27 cellular contexts compared by ENCODE assay signal in genomic region chr16:89090182-89090630, GRCh38. TPM values are rescaled to one million over a fixed set of nuclear protein-coding genes. Genes with fewer than 3 reads are reported as not detected.
A peak's percentile ranks its signal among the peaks of the same experiment; 100 is the strongest.
DNase-seq lines count a peak whose midpoint lies in the region; ATAC-seq and TF ChIP-seq lines count a peak whose summit lies in the region.
"Had no signal": no experiment of that assay in that cellular context is flagged by ENCODE, and none has a peak within 500 bp of the region (broad histone marks: within the 10 kb centered on the region; RNA-seq: fewer than 3 reads in every experiment).

No MANE protein-coding gene starts in this region.

- H3K9me3 ChIP-seq in T-helper 17 cell (ENCODE audit: control insufficient read depth, low read length, poor library complexity, severe bottlenecking) (no peaks in the 10 kb centered on the region), stomach (no peaks in the 10 kb centered on the region)
- H3K9me3 ChIP-seq: A549, Caco-2, SJSA1, transverse colon had no signal

- peak overlapping the region; percentile 41 to 90 (median 76) for H3K27ac ChIP-seq in stomach
- H3K27ac ChIP-seq: A549, PC-9, SJSA1, transverse colon had no signal

- peaks cover 0 to 63% (median 4%) of the 10 kb centered on the region in 3 donors for H3K27me3 ChIP-seq in stomach

- H3K4me3 ChIP-seq in stomach: no peak overlapping the region
- H3K4me3 ChIP-seq: A549, PC-9, SJSA1, transverse colon had no signal

- H3K4me1 Mint-ChIP-seq in T-helper 17 cell: peaks cover 13% of the 10 kb centered on the region

- DNase-seq in NCI-H748 (lab: John Stamatoyannopoulos, UW; ENCODE audit: unreplicated experiment): peak; percentile 50
- no peak for DNase-seq in NCI-H748 treated with DMSO at 0.1 percent for 48 hours (lab: John Stamatoyannopoulos, UW)
- peak; percentile 81 for DNase-seq in NCI-H146 (lab: John Stamatoyannopoulos, UW)
- no peak for DNase-seq in T-helper 17 cell
- DNase-seq in stomach: peak; percentile 79
- DNase-seq in activated CD4-positive, alpha-beta T cell treated with anti-CD3 and anti-CD28 coated beads, Interleukin-2, amount 50 U/mL, for 48 hours: no peak
- DNase-seq in activated gamma-delta T cell (lab: John Stamatoyannopoulos, UW): no peak
- no peak for DNase-seq in D341Med (ENCODE audit: low spot score)
- DNase-seq: activated CD4-positive, alpha-beta T cell treated with anti-CD3 and anti-CD28 coated beads, Interleukin-2, amount 50 U/mL, for 1 hour; activated naive CD8-positive, alpha-beta T cell treated with anti-CD3 and anti-CD28 coated beads for 36 hours; BE2C; Caco-2; central memory CD4-positive, alpha-beta T cell; H9; KBM-7; left colon; NCI-H2171; NCI-H82; occipital lobe; PC-9; stimulated activated naive CD8-positive, alpha-beta T cell treated with anti-CD3 and anti-CD28 coated beads, Interleukin-15, amount 100 ng/mL, for 72 hours; T-helper 1 cell; transverse colon had no signal

- no peak for TF ChIP-seq POLR2A in stomach (IDR thresholded peaks at IDR 0.05)

- peaks cover 37% of the 10 kb centered on the region for H3K27me3 Mint-ChIP-seq in T-helper 17 cell

- H3K4me1 ChIP-seq in stomach: peaks cover 18 to 47% (median 40%) of the 10 kb centered on the region in 4 donors
- H3K4me1 ChIP-seq: BE2C, Caco-2 had no signal

- TF ChIP-seq EP300 in stomach (IDR thresholded peaks at IDR 0.05): no peak

- H3K27ac Mint-ChIP-seq in T-helper 17 cell: peak overlapping the region; percentile 67
- H3K27ac Mint-ChIP-seq: activated naive CD8-positive, alpha-beta T cell treated with anti-CD3 and anti-CD28 coated beads for 36 hours; activated T-helper 17 cell treated with anti-CD3 and anti-CD28 coated beads, Interleukin-2, amount 50 U/mL, for 72 hours; H9; memory B cell had no signal

- no peak for ATAC-seq in T-helper 17 cell
- ATAC-seq: A549; activated T-helper 17 cell treated with anti-CD3 and anti-CD28 coated beads, Interleukin-2, amount 50 U/mL, for 72 hours; left colon; stimulated activated naive CD8-positive, alpha-beta T cell treated with anti-CD3 and anti-CD28 coated beads, Interleukin-15, amount 100 ng/mL, for 72 hours had no signal

- H3K36me3 Mint-ChIP-seq in T-helper 17 cell (ENCODE audit: low read depth): peaks cover 2% of the 10 kb centered on the region
- H3K36me3 Mint-ChIP-seq: activated naive CD8-positive, alpha-beta T cell treated with anti-CD3 and anti-CD28 coated beads for 36 hours; memory B cell had no signal

- TF ChIP-seq CTCF in stomach (IDR thresholded peaks at IDR 0.05): no peak

- WGBS in stomach, 5 donors: 20 to 55% (median 24%) methylated on average over 13 to 16 of the region's 16 CpGs

- intact Hi-C loops in stomach (cut with DNase I; ENCODE audit: low total_unique reads): no loop called here

- H3K36me3 ChIP-seq in stomach: no peaks in the 10 kb centered on the region
- H3K36me3 ChIP-seq: BE2C, SJSA1, transverse colon had no signal

- H3K4me3 Mint-ChIP-seq in T-helper 17 cell: no peak overlapping the region
- H3K4me3 Mint-ChIP-seq: activated naive CD8-positive, alpha-beta T cell treated with anti-CD3 and anti-CD28 coated beads for 36 hours; activated T-helper 17 cell treated with anti-CD3 and anti-CD28 coated beads, Interleukin-2, amount 50 U/mL, for 72 hours; memory B cell; stimulated activated naive CD8-positive, alpha-beta T cell treated with anti-CD3 and anti-CD28 coated beads, Interleukin-15, amount 100 ng/mL, for 72 hours had no signal

RNA-seq across cellular contexts. Expression of gene ACSF3, which starts 3.4 kb away (rescaled TPM):
- total RNA-seq in T-helper 17 cell: 10 to 100 TPM; 48.0 to 53.6 TPM
- total RNA-seq in stomach: 100 to 1,000 TPM in 1 of 5 donors, 10 to 100 TPM in 4; 16.9 to 265 (median 27.7) TPM
- polyA plus RNA-seq in stomach: 10 to 100 TPM; 29.4 to 33.2 (median 31.9) TPM

Comparison
In these comparisons a context has a peak if more than half of its experiments do, and no peak if none do; other contexts are left out.
1. DNase-seq: peak in NCI-H748 (single experiment), NCI-H146 (single experiment) and stomach (single experiment); none in NCI-H748 treated with DMSO at 0.1 percent for 48 hours (single experiment), T-helper 17 cell (0 of 3), activated CD4-positive, alpha-beta T cell treated with anti-CD3 and anti-CD28 coated beads, Interleukin-2, amount 50 U/mL, for 48 hours (0 of 2), activated gamma-delta T cell (single experiment) and D341Med (single experiment).